Comparison of ENCODE assay signal across 24 cellular contexts in genomic region chr14:60214415-60215126, GRCh38.
"Had no signal": no experiment of that assay in that cellular context is flagged by ENCODE, and none has a peak within 500 bp of the region (broad histone marks: within the 10 kb centered on the region; RNA-seq: fewer than 3 reads in every experiment).

No MANE protein-coding gene starts in this region.

- H3K27me3 ChIP-seq: brain microvascular endothelial cell, esophagus squamous epithelium, right atrium auricular region, suprapubic skin had no signal

- H3K4me1 Mint-ChIP-seq: immature natural killer cell, T-helper 17 cell had no signal

- H3K27me3 Mint-ChIP-seq: type B pancreatic cell had no signal

- H3K36me3 Mint-ChIP-seq: natural killer cell treated with Interleukin-12 subunit alpha and Interleukin-12 subunit beta and Interleukin-15 and Interleukin-18, amount 100 ng/mL, for 72 hours; type B pancreatic cell had no signal

- H3K27ac Mint-ChIP-seq: activated T-cell treated with anti-CD3 and anti-CD28 coated beads, Interleukin-2, amount 50 U/mL, for 72 hours; immature natural killer cell; natural killer cell treated with Interleukin-12 subunit alpha and Interleukin-12 subunit beta and Interleukin-15 and Interleukin-18, amount 100 ng/mL, for 72 hours; stimulated activated naive CD8-positive, alpha-beta T cell treated with anti-CD3 and anti-CD28 coated beads, Interleukin-15, Interleukin-2, amounts not matched to agents 100 ng/mL and 50 ng/mL, for 24 hours; type B pancreatic cell had no signal

- DNase-seq: activated CD4-positive, alpha-beta T cell treated with anti-CD3 and anti-CD28 coated beads for 1 hour; activated effector memory CD4-positive, alpha-beta T cell treated with anti-CD3 and anti-CD28 coated beads, Interleukin-2, amount 50 U/mL, for 16 hours; activated naive CD4-positive, alpha-beta T cell treated with anti-CD3 and anti-CD28 coated beads, Interleukin-2, amount 50 U/mL, for 16 hours; activated T-cell treated with anti-CD3 and anti-CD28 coated beads, Interleukin-2, amount 50 U/mL, for 72 hours; aorta; brain microvascular endothelial cell; central memory CD4-positive, alpha-beta T cell; effector CD4-positive, alpha-beta T cell; esophagus squamous epithelium; immature natural killer cell; kidney glomerular epithelial cell; mesenchymal stem cell; occipital lobe; posterior cingulate gyrus; stimulated activated CD4-positive, alpha-beta T cell treated with anti-CD3 and anti-CD28 coated beads, Interleukin-15, amount 100 ng/mL, for 24 hours; stimulated activated CD4-positive, alpha-beta T cell treated with anti-CD3 and anti-CD28 coated beads, Interleukin-2, amount 100 ng/mL, for 48 hours; T-helper 17 cell; WERI-Rb-1 had no signal

- H3K4me3 Mint-ChIP-seq: activated T-cell treated with anti-CD3 and anti-CD28 coated beads, Interleukin-2, amount 50 U/mL, for 72 hours; immature natural killer cell; natural killer cell treated with Interleukin-12 subunit alpha and Interleukin-12 subunit beta and Interleukin-15 and Interleukin-18, amount 100 ng/mL, for 72 hours; stimulated activated naive CD8-positive, alpha-beta T cell treated with anti-CD3 and anti-CD28 coated beads, Interleukin-15, Interleukin-2, amounts not matched to agents 100 ng/mL and 50 ng/mL, for 24 hours; T-helper 17 cell; type B pancreatic cell had no signal

- H3K4me3 ChIP-seq: esophagus squamous epithelium, right atrium auricular region, skin epidermis, suprapubic skin had no signal

- H3K27ac ChIP-seq: brain microvascular endothelial cell, esophagus squamous epithelium, right atrium auricular region, skin epidermis, suprapubic skin, WERI-Rb-1 had no signal

- H3K9me3 ChIP-seq: esophagus squamous epithelium, right atrium auricular region, suprapubic skin had no signal

- H3K4me1 ChIP-seq: esophagus squamous epithelium, right atrium auricular region, suprapubic skin had no signal

- H3K9me3 Mint-ChIP-seq: activated T-cell treated with anti-CD3 and anti-CD28 coated beads, Interleukin-2, amount 50 U/mL, for 72 hours; immature natural killer cell; natural killer cell treated with Interleukin-12 subunit alpha and Interleukin-12 subunit beta and Interleukin-15 and Interleukin-18, amount 100 ng/mL, for 72 hours; stimulated activated naive CD8-positive, alpha-beta T cell treated with anti-CD3 and anti-CD28 coated beads, Interleukin-15, Interleukin-2, amounts not matched to agents 100 ng/mL and 50 ng/mL, for 24 hours; type B pancreatic cell had no signal

- H3K36me3 ChIP-seq: brain microvascular endothelial cell, esophagus squamous epithelium, right atrium auricular region, suprapubic skin, WERI-Rb-1 had no signal
